ENCODE assay signal across 28 cellular contexts in genomic region chr12:69092137-69092536, GRCh38.
"Had no signal": no experiment of that assay in that cellular context is flagged by ENCODE, and none has a peak within 500 bp of the region (broad histone marks: within the 10 kb centered on the region; RNA-seq: fewer than 3 reads in every experiment).

No MANE protein-coding gene starts in this region.

- H3K27ac ChIP-seq: neural progenitor cell, ovary, parathyroid adenoma, psoas muscle, skin epidermis, spleen, suprapubic skin, testis, tibial artery, transverse colon, upper lobe of right lung, uterus had no signal

- ATAC-seq: natural killer cell; psoas muscle; right cardiac atrium; sciatic nerve; stimulated activated memory B cell treated with anti-CD40 and anti-IgM and Interleukin-4, amounts not matched to agents 10 μg/mL and 1 μg/mL and 100 μg/mL, for 72 hours; stimulated activated naive CD8-positive, alpha-beta T cell treated with anti-CD3 and anti-CD28 coated beads, Interleukin-15, amount 100 ng/mL, for 72 hours; stimulated activated naive CD8-positive, alpha-beta T cell treated with anti-CD3 and anti-CD28 coated beads, Interleukin-15, Interleukin-2, amounts not matched to agents 100 U/mL and 50 U/mL, for 24 hours; upper lobe of right lung had no signal

- H3K4me1 ChIP-seq: parathyroid adenoma, psoas muscle, spleen, suprapubic skin, tibial artery, transverse colon, upper lobe of right lung, uterus had no signal

- DNase-seq: natural killer cell; occipital lobe; ovary; posterior cingulate gyrus; psoas muscle; right cardiac atrium; spleen; stimulated activated CD4-positive, alpha-beta T cell treated with anti-CD3 and anti-CD28 coated beads, Interleukin-12 subunit alpha, Interleukin-12 subunit beta, amount 100 ng/mL, for 4 hours; stimulated activated CD4-positive, alpha-beta T cell treated with anti-CD3 and anti-CD28 coated beads, Interleukin-1b, Interleukin-23, amount 100 ng/mL, for 48 hours; stimulated activated CD4-positive, alpha-beta T cell treated with anti-CD3 and anti-CD28 coated beads, Interleukin-4, amount 100 ng/mL, for 1 hour; stimulated activated CD4-positive, alpha-beta T cell treated with anti-CD3 and anti-CD28 coated beads, Interleukin-4, amount 100 ng/mL, for 4 hours; stimulated activated CD8-positive, alpha-beta memory T cell treated with anti-CD3 and anti-CD28 coated beads, Interleukin-4, amount 100 ng/mL, for 48 hours; stimulated activated naive CD4-positive, alpha-beta T cell; stimulated activated naive CD8-positive, alpha-beta T cell treated with anti-CD3 and anti-CD28 coated beads, Interleukin-15, amount 100 ng/mL, for 72 hours; stimulated activated naive CD8-positive, alpha-beta T cell treated with anti-CD3 and anti-CD28 coated beads, Interleukin-15, Interleukin-2, amounts not matched to agents 100 U/mL and 50 U/mL, for 24 hours; substantia nigra; testis; tibial artery; transverse colon; upper lobe of right lung; uterus had no signal

- H2AFZ ChIP-seq: neural progenitor cell, parathyroid adenoma had no signal

- H3K9ac ChIP-seq: neural progenitor cell, parathyroid adenoma had no signal

- H3K27me3 ChIP-seq: neural progenitor cell, ovary, suprapubic skin, testis, tibial artery, transverse colon, upper lobe of right lung, uterus had no signal

- H3K9me3 ChIP-seq: ovary, psoas muscle, spleen, suprapubic skin, testis, tibial artery, transverse colon, upper lobe of right lung, uterus had no signal

- H3K36me3 ChIP-seq: neural progenitor cell, ovary, spleen, suprapubic skin, tibial artery, transverse colon, upper lobe of right lung, uterus had no signal

- H3K4me2 ChIP-seq: smooth muscle cell had no signal

- H3K79me2 ChIP-seq: parathyroid adenoma had no signal

- H3K4me3 ChIP-seq: neural progenitor cell, ovary, psoas muscle, skin epidermis, smooth muscle cell, spleen, suprapubic skin, testis, tibial artery, transverse colon, upper lobe of right lung, uterus had no signal
